ENCODE assay signal across 8 cellular contexts in genomic region chr14:70972107-70972976, GRCh38.
DNase-seq lines count a peak whose midpoint lies in the region; ATAC-seq, FAIRE-seq and TF ChIP-seq lines count a peak whose summit lies in the region.

No MANE protein-coding gene starts in this region.

- DNase-seq in MM.1S (peak; percentile 65), SHP77 (lab: John Stamatoyannopoulos, UW) (peak; percentile 62), foreskin fibroblast (peak; percentile 76 to 91), nucleus accumbens (lab: John Stamatoyannopoulos, UW) (peak in 51 of 56 donors; percentile 12 to 93 (median 58)), superior temporal gyrus (ENCODE audit: extremely low spot score) (peak; percentile 98)
- DNase-seq in activated T-helper 2 cell treated with anti-CD3 and anti-CD28 coated beads, Interferon-gamma antibody, Interleukin-2, Interleukin-4, amounts not matched to agents 10 μg/mL and 5 μg/mL and 100 μg/mL, durations not matched to agents 14 hours and 24 hours and 36 hours (ENCODE audit: low spot score), result peak; percentile 67

- H3K27me3 Mint-ChIP-seq in activated T-helper 2 cell treated with anti-CD3 and anti-CD28 coated beads, Interferon-gamma antibody, Interleukin-2, Interleukin-4, amounts not matched to agents 10 μg/mL and 5 μg/mL and 100 μg/mL, durations not matched to agents 14 hours and 24 hours and 36 hours (ENCODE audit: low read depth), result no peaks in the 10 kb centered on the region

- H3K27ac Mint-ChIP-seq in activated T-helper 2 cell treated with anti-CD3 and anti-CD28 coated beads, Interferon-gamma antibody, Interleukin-2, Interleukin-4, amounts not matched to agents 10 μg/mL and 5 μg/mL and 100 μg/mL, durations not matched to agents 14 hours and 24 hours and 36 hours, result peak overlapping the region; percentile 19

- intact Hi-C loops in activated T-helper 2 cell treated with anti-CD3 and anti-CD28 coated beads, Interferon-gamma antibody, Interleukin-2, Interleukin-4, amounts not matched to agents 10 μg/mL and 5 μg/mL and 100 μg/mL, durations not matched to agents 14 hours and 24 hours and 36 hours (cut with micrococcal nuclease), result loop anchor here (1.0 to 10.0 kb wide), 4 partner anchors 65 to 368 kb away; partner anchors contain the start of genes MED6 and PCNX1

- FAIRE-seq in G401.6 (lab: Jason Lieb, UNC), result peak; percentile 97

- no peak overlapping the region for H3K4me2 ChIP-seq in MM.1S (ENCODE audit: low read depth, low read length)

- no peaks in the 10 kb centered on the region for H3F3A ChIP-seq in MM.1S (ENCODE audit: insufficient read depth, low read length)

- TF ChIP-seq CTCF in MM.1S (IDR thresholded peaks at IDR 0.05; ENCODE audit: low read length), result peak; percentile 71
- peak; percentile 89 for TF ChIP-seq CTCF in foreskin fibroblast (IDR thresholded peaks at IDR 0.05; ENCODE audit: low read depth, low read length)

- peaks cover 48% of the 10 kb centered on the region for H3K36me3 Mint-ChIP-seq in activated T-helper 2 cell treated with anti-CD3 and anti-CD28 coated beads, Interferon-gamma antibody, Interleukin-2, Interleukin-4, amounts not matched to agents 10 μg/mL and 5 μg/mL and 100 μg/mL, durations not matched to agents 14 hours and 24 hours and 36 hours (ENCODE audit: low read depth)

- H3K27ac ChIP-seq in MM.1S (ENCODE audit: low read length), result no peak overlapping the region

- no peaks in the 10 kb centered on the region for H3K27me3 ChIP-seq in MM.1S (replicated peaks; ENCODE audit: insufficient read depth, low read length)

- no peak overlapping the region for H3K9ac ChIP-seq in MM.1S (ENCODE audit: low read length)

- H3K9me3 Mint-ChIP-seq in activated T-helper 2 cell treated with anti-CD3 and anti-CD28 coated beads, Interferon-gamma antibody, Interleukin-2, Interleukin-4, amounts not matched to agents 10 μg/mL and 5 μg/mL and 100 μg/mL, durations not matched to agents 14 hours and 24 hours and 36 hours, result no peaks in the 10 kb centered on the region

- H3K4me3 ChIP-seq in MM.1S (ENCODE audit: low read length) (no peak overlapping the region), foreskin fibroblast (ENCODE audit: low read depth in 1 of 2, low read length in 2 of 2) (no peak overlapping the region)

- 0 out of 2 replicates have a peak, but pooled peaks cover 2% of the 10 kb centered on the region for H3K79me2 ChIP-seq in MM.1S (ENCODE audit: low read length)

- no peak overlapping the region for H2AFZ ChIP-seq in MM.1S (ENCODE audit: low read length)

- no peak overlapping the region for H3K4me3 Mint-ChIP-seq in activated T-helper 2 cell treated with anti-CD3 and anti-CD28 coated beads, Interferon-gamma antibody, Interleukin-2, Interleukin-4, amounts not matched to agents 10 μg/mL and 5 μg/mL and 100 μg/mL, durations not matched to agents 14 hours and 24 hours and 36 hours (ENCODE audit: low read depth)

- H4K20me1 ChIP-seq in MM.1S (ENCODE audit: insufficient read depth, low read length), result no peaks in the 10 kb centered on the region

- H3K36me3 ChIP-seq in MM.1S (replicated peaks; ENCODE audit: insufficient read depth, low read length), result no peaks in the 10 kb centered on the region

- H3K4me1 ChIP-seq in MM.1S (ENCODE audit: low read length), result no peaks in the 10 kb centered on the region

- no peaks in the 10 kb centered on the region for H3K9me2 ChIP-seq in MM.1S (replicated peaks; ENCODE audit: insufficient read depth, low read length)

- no peak for ATAC-seq in HG02623 (IDR thresholded peaks at IDR 0.05; ENCODE audit: unreplicated experiment)

- peaks cover 21% of the 10 kb centered on the region for H3K4me1 Mint-ChIP-seq in activated T-helper 2 cell treated with anti-CD3 and anti-CD28 coated beads, Interferon-gamma antibody, Interleukin-2, Interleukin-4, amounts not matched to agents 10 μg/mL and 5 μg/mL and 100 μg/mL, durations not matched to agents 14 hours and 24 hours and 36 hours (ENCODE audit: low read depth)

- H3K9me3 ChIP-seq in MM.1S (replicated peaks; ENCODE audit: insufficient read depth, low read length), result no peaks in the 10 kb centered on the region
